ENCODE assay signal across 8 cellular contexts in genomic region chr6:56593801-56594318, GRCh38. TPM values are rescaled to one million over a fixed set of nuclear protein-coding genes. Genes with fewer than 3 reads are reported as not detected.
DNase-seq lines count a peak whose midpoint lies in the region; ATAC-seq, FAIRE-seq and TF ChIP-seq lines count a peak whose summit lies in the region.

No MANE protein-coding gene starts in this region.

- H3K4me3 ChIP-seq in GM12878 (0 out of 2 replicates have a peak overlapping the region, but pooled peaks have one; percentile 6), Caco-2 (ENCODE audit: low read depth, low read length) (no peak overlapping the region), ascending aorta (no peak overlapping the region), kidney (ENCODE audit: low read length in 2 of 2) (no peak overlapping the region)

- FAIRE-seq in GM12892 (lab: Jason Lieb, UNC): peak; percentile 96
- FAIRE-seq in GM12878 (lab: Jason Lieb, UNC): peak; percentile 100
- no peak for FAIRE-seq in kidney (lab: Jason Lieb, UNC)

- ATAC-seq in HG03457 (IDR thresholded peaks at IDR 0.05; ENCODE audit: unreplicated experiment): peak; percentile 94
- ATAC-seq in GM12878: peak; percentile 91

- H4K20me1 ChIP-seq in GM12878 (ENCODE audit: control insufficient read depth, insufficient read depth): no peaks in the 10 kb centered on the region

- no peaks in the 10 kb centered on the region for H3K4me1 Mint-ChIP-seq in Caco-2 (ENCODE audit: low read depth, unreplicated experiment)

- TF ChIP-seq RAD21 in GM12878 (IDR thresholded peaks at IDR 0.05; ENCODE audit: insufficient read depth, low read depth, low read length): no peak

- peak; percentile 19 for DNase-seq in GM12892 (ENCODE audit: insufficient read length)
- peak; percentile 67 for DNase-seq in GM20000 (ENCODE audit: low spot score)
- DNase-seq in GM12878 (ENCODE audit: low read depth, low spot score): peak; percentile 93
- DNase-seq in Caco-2: no peak
- no peak for DNase-seq in ascending aorta (ENCODE audit: low spot score in 2 of 2)
- DNase-seq in SW 1271 (lab: John Stamatoyannopoulos, UW): no peak
- no peak for DNase-seq in kidney

- RAD21 ChIA-PET in GM12878 (lab: Charles Lee; ENCODE audit: unreplicated experiment): interaction anchor here (0.8 to 3.9 kb wide), 20 partner anchors 12 to 271 kb away, joined by 3 to 36 read pairs (median 4); no protein-coding TSS in a partner anchor

- peaks cover 17% of the 10 kb centered on the region for H3K36me3 Mint-ChIP-seq in Caco-2 (ENCODE audit: insufficient read depth, unreplicated experiment)

- 0% methylated on average over 5 of the region's 5 CpGs for WGBS in GM12878 (ENCODE audit: insufficient coverage, insufficient replicate concordance, low lambda C conversion rate, missing lambda C conversion rate)

- intact Hi-C loops in GM12878 (cut with micrococcal nuclease; ENCODE audit: unreplicated experiment) (loop anchor here (1.0 to 2.0 kb wide), 3 partner anchors 51 to 279 kb away; no protein-coding TSS in a partner anchor), Caco-2 (cut with micrococcal nuclease; ENCODE audit: unreplicated experiment) (loop anchor here (1.0 to 5.0 kb wide), 4 partner anchors 112 to 280 kb away; no protein-coding TSS in a partner anchor), ascending aorta (cut with DNase I) (no loop called here), kidney (cut with DNase I) (loop anchor here (5.0 kb wide), 1 partner anchor 237 kb away; no protein-coding TSS in a partner anchor)

- peak overlapping the region; percentile 76 for H3K4me2 ChIP-seq in GM12878 (ENCODE audit: control insufficient read depth, insufficient read depth)

- CTCF ChIA-PET in GM12878 (lab: Yijun Ruan, JAX): interaction anchor here (0.7 to 5.9 kb wide), 46 partner anchors 10 to 371 kb away, joined by 3 to 84 read pairs (median 9); partner anchors contain the start of gene BEND6
- CTCF ChIA-PET in Caco-2 (lab: Charles Lee): interaction anchor here (0.6 kb wide), 1 partner anchor 86 kb away, joined by 3 read pairs; no protein-coding TSS in a partner anchor

- SMC1A ChIA-PET in GM12878 (lab: Charles Lee; ENCODE audit: uncharacterized antibody, unreplicated experiment): interaction anchor here (0.8 to 4.4 kb wide), 36 partner anchors 10 to 297 kb away, joined by 3 to 24 read pairs (median 6); no protein-coding TSS in a partner anchor

- H2AFZ ChIP-seq in GM12878 (ENCODE audit: control insufficient read depth, low read depth, low read length): no peak overlapping the region

- H3K27ac Mint-ChIP-seq in Caco-2 (ENCODE audit: unreplicated experiment): no peak overlapping the region

- H3K9me3 ChIP-seq in GM12878 (replicated peaks; ENCODE audit: control insufficient read depth, insufficient read depth, low read length) (no peaks in the 10 kb centered on the region; the same call in 2 of the 3 replicates), Caco-2 (no peaks in the 10 kb centered on the region), ascending aorta (no peaks in the 10 kb centered on the region), kidney (ENCODE audit: control insufficient read depth in 1 of 2, low read length in 2 of 2) (no peaks in the 10 kb centered on the region)

- TF ChIP-seq POLR2A in GM12892 (IDR thresholded peaks at IDR 0.05; ENCODE audit: low read depth, low read length) (no peak), GM12878 (IDR thresholded peaks at IDR 0.05; ENCODE audit: low read depth, low read length) (no peak)

- H3K27me3 Mint-ChIP-seq in Caco-2 (ENCODE audit: insufficient read depth, unreplicated experiment): no peaks in the 10 kb centered on the region

- no peaks in the 10 kb centered on the region for H3K27me3 ChIP-seq in GM12878 (replicated peaks in 1 of 2; ENCODE audit: control insufficient read depth in 2 of 2, insufficient read depth in 2 of 2, low read length in 1 of 2)
- H3K27me3 ChIP-seq in Caco-2 (replicated peaks; ENCODE audit: control insufficient read depth, insufficient read depth, low read length): no peaks in the 10 kb centered on the region
- no peaks in the 10 kb centered on the region for H3K27me3 ChIP-seq in ascending aorta

- H3K9me3 Mint-ChIP-seq in Caco-2 (ENCODE audit: unreplicated experiment): no peaks in the 10 kb centered on the region

- H3K27ac ChIP-seq in GM12878 (ENCODE audit: control insufficient read depth, insufficient read depth): peak overlapping the region; percentile 65
- H3K27ac ChIP-seq in ascending aorta: peak overlapping the region in 1 of 2 donors; percentile 14
- H3K27ac ChIP-seq in kidney (ENCODE audit: low read depth in 2 of 2, low read length in 2 of 2): no peak overlapping the region

- TF ChIP-seq CTCF in GM20000 (IDR thresholded peaks at IDR 0.05; ENCODE audit: extremely low read depth, missing control alignments): no peak
- TF ChIP-seq CTCF in GM12878 (IDR thresholded peaks at IDR 0.05 in 2 of 3, conservative IDR thresholded peaks at IDR 0.05 in 1 of 3; ENCODE audit: control insufficient read depth in 2 of 3, extremely low read depth in 1 of 3, insufficient read depth in 1 of 3, low read depth in 3 of 3, low read length in 3 of 3): no peak
- no peak for TF ChIP-seq CTCF in Caco-2 (IDR thresholded peaks at IDR 0.05; ENCODE audit: insufficient read depth in 1 of 2, low read depth in 1 of 2, low read length in 1 of 2, severe bottlenecking in 1 of 2, unreplicated experiment in 1 of 2)
- TF ChIP-seq CTCF in ascending aorta (IDR thresholded peaks at IDR 0.05): no peak
- TF ChIP-seq CTCF in kidney (IDR thresholded peaks at IDR 0.05; ENCODE audit: borderline replicate concordance, extremely low read depth, insufficient read depth): no peak

- no peak overlapping the region for H3K4me3 Mint-ChIP-seq in Caco-2 (ENCODE audit: unreplicated experiment)

- H3K4me1 ChIP-seq in GM12878 (ENCODE audit: control insufficient read depth, insufficient read depth, low read length) (peaks cover 25% of the 10 kb centered on the region), Caco-2 (no peaks in the 10 kb centered on the region), ascending aorta (no peaks in the 10 kb centered on the region), kidney (ENCODE audit: control insufficient read depth in 1 of 2, insufficient read depth in 1 of 2, low read depth in 1 of 2, low read length in 2 of 2) (no peaks in the 10 kb centered on the region)

- H3K36me3 ChIP-seq in GM12878 (ENCODE audit: control insufficient read depth in 2 of 2, insufficient read depth in 2 of 2, low read length in 1 of 2): peaks cover 0 to 27% of the 10 kb centered on the region in 2 experiments; a peak in 3 of 4 replicates
- H3K36me3 ChIP-seq in Caco-2 (ENCODE audit: control insufficient read depth, insufficient read depth, low read length): no peaks in the 10 kb centered on the region
- peaks cover 34 to 47% of the 10 kb centered on the region in 2 donors for H3K36me3 ChIP-seq in ascending aorta
- H3K36me3 ChIP-seq in kidney (ENCODE audit: control insufficient read depth in 1 of 2, insufficient read depth in 2 of 2, low read length in 2 of 2): peaks cover 0 to 6% of the 10 kb centered on the region in 2 donors

- in situ Hi-C loops in GM12878 (cut with MboI): loop anchor here (5.0 to 25.0 kb wide), 2 partner anchors 232 to 607 kb away; no protein-coding TSS in a partner anchor

- no TSS peak for BruUV-seq in GM12878 (replicated peaks; lab: Mats Ljungman, UMichigan)
- BruUV-seq in Caco-2 (replicated peaks; lab: Mats Ljungman, UMichigan): no TSS peak

- POLR2A ChIA-PET in GM12878 (lab: Charles Lee) (interaction anchor here (0.6 to 2.4 kb wide), 6 partner anchors 23 to 573 kb away, joined by 3 to 26 read pairs (median 4); no protein-coding TSS in a partner anchor), Caco-2 (lab: Charles Lee) (no interaction called here)

- peak in 1 of 2 experiments; percentile 95; a peak in 2 of 4 replicates for TF ChIP-seq EP300 in GM12878 (IDR thresholded peaks at IDR 0.05; ENCODE audit: borderline replicate concordance in 1 of 2, control insufficient read depth in 1 of 2, low read depth in 2 of 2, low read length in 2 of 2)

- no peaks in the 10 kb centered on the region for H3K79me2 ChIP-seq in GM12878 (ENCODE audit: control insufficient read depth, insufficient read depth, low read length)

- H3K9ac ChIP-seq in GM12878 (ENCODE audit: control insufficient read depth, insufficient read depth, low read length): no peak overlapping the region
- no peak overlapping the region for H3K9ac ChIP-seq in kidney (ENCODE audit: low read length in 2 of 2)

TF ChIP-seq in GM12878, 131 proteins besides CTCF, POLR2A, EP300 and RAD21 (continues in another document):
- TF ChIP-seq BHLHE40 (IDR thresholded peaks at IDR 0.05; ENCODE audit: borderline replicate concordance in 1 of 2, low read depth in 2 of 2, low read length in 1 of 2) (peak; percentile 74 to 79), CREB1 (IDR thresholded peaks at IDR 0.05; ENCODE audit: low read depth) (peak; percentile 91), ZBED1 (IDR thresholded peaks at IDR 0.05; ENCODE audit: borderline replicate concordance) (peak; percentile 83; the same call in 1 of the 2 replicates), SPI1 (IDR thresholded peaks at IDR 0.05; ENCODE audit: borderline replicate concordance, insufficient read depth, low read depth, low read length) (peak; percentile 92), IKZF2 (IDR thresholded peaks at IDR 0.05) (peak; percentile 87 to 91), CBFB (IDR thresholded peaks at IDR 0.05; ENCODE audit: low read depth) (no peak), ZNF217 (IDR thresholded peaks at IDR 0.05) (no peak), CHD4 (IDR thresholded peaks at IDR 0.05) (no peak), MEF2B (IDR thresholded peaks at IDR 0.05; ENCODE audit: partially characterized antibody, poor library complexity, severe bottlenecking) (peak; percentile 32)

RNA-seq across cellular contexts. Expression of gene DST, which starts 48.8 kb away (rescaled TPM):
- 38.3 TPM for polyA plus RNA-seq in GM12892 (2012; ENCODE audit: missing spikeins)
- 958 and 966 TPM in 2 replicates for total RNA-seq in GM12878 (2013; cell fraction: nucleolus; rRNA removed)
- total RNA-seq in GM12878 (2014; rRNA removed): 139 and 159 TPM in 2 replicates
- total RNA-seq in GM12878 (2014; rRNA removed; fragmentation: Illumina TruSeq; extraction: Trizol): 156 and 165 TPM in 2 replicates
- total RNA-seq in GM12878 (2021): 139 and 142 TPM in 2 replicates
- 64.6 TPM for polyA plus RNA-seq in GM12878 (2011; ENCODE audit: low read depth)
- 68.7 and 73.0 TPM in 2 replicates for polyA plus RNA-seq in GM12878 (2011; rRNA removed)
- 40.1 and 50.2 TPM in 2 replicates for polyA plus RNA-seq in GM12878 (2011; cell fraction: cytosol; rRNA removed)
- polyA plus RNA-seq in GM12878 (2011; cell fraction: nucleus; rRNA removed): 186 and 281 TPM in 2 replicates
- polyA plus RNA-seq in GM12878 (2012): 85.3 and 96.4 TPM in 2 replicates
- 106 and 110 TPM in 2 replicates for polyA plus RNA-seq in GM12878 (2014; fragmentation: Illumina TruSeq; extraction: Trizol)
- polyA plus RNA-seq in GM12878 (2014; fragmentation: Nextera tagmentation; extraction: Ambion mirVana): 10 to 100 TPM; 32.1 to 35.6 TPM
- 81.3 and 89.0 TPM in 2 replicates for polyA plus RNA-seq in GM12878 (2014; rRNA removed)
- polyA plus RNA-seq in GM12878 (2016; fragmentation: Nextera tagmentation; extraction: Ambion mirVana): 10 to 100 TPM; 47.1 to 64.2 TPM
- 245 and 297 TPM in 2 replicates for polyA minus RNA-seq in GM12878 (2011; rRNA and poly(A)+ RNA removed)
- polyA minus RNA-seq in GM12878 (2011; cell fraction: cytosol; rRNA and poly(A)+ RNA removed): 58.9 and 59.6 TPM in 2 replicates
- 534 and 723 TPM in 2 replicates for polyA minus RNA-seq in GM12878 (2011; cell fraction: nucleus; rRNA and poly(A)+ RNA removed)
- total RNA-seq in Caco-2 (2022): 76.0 and 94.2 TPM in 2 replicates
- 223 TPM for total RNA-seq in ascending aorta
- total RNA-seq in kidney: 259 TPM
- polyA plus RNA-seq in kidney (ENCODE audit: insufficient read depth, low read depth, low replicate concordance): 68.2 TPM

Comparison
In these comparisons a context has a peak if more than half of its experiments do, and no peak if none do; other contexts are left out.
1. DNase-seq: peak in GM12892 (single experiment), GM20000 (single experiment) and GM12878 (single experiment); none in Caco-2 (0 of 2), ascending aorta (0 of 2), SW 1271 (0 of 2) and kidney (single experiment).